ENCODE assay signal across 15 cellular contexts in genomic region chr17:5430413-5430999, GRCh38. TPM values are rescaled to one million over a fixed set of nuclear protein-coding genes. Genes with fewer than 3 reads are reported as not detected.
A peak's percentile ranks its signal among the peaks of the same experiment; 100 is the strongest.
DNase-seq lines count a peak whose midpoint lies in the region; ATAC-seq and TF ChIP-seq lines count a peak whose summit lies in the region.
"Had no signal": no experiment of that assay in that cellular context is flagged by ENCODE, and none has a peak within 500 bp of the region (broad histone marks: within the 10 kb centered on the region; RNA-seq: fewer than 3 reads in every experiment).

No MANE protein-coding gene starts in this region.

- H3K27ac Mint-ChIP-seq in WTC11 (peak overlapping the region; percentile 53; the same call in 1 of the 2 replicates), glutamatergic neuron (ENCODE audit: unreplicated experiment) (peak overlapping the region; percentile 64)
- H3K27ac Mint-ChIP-seq: T-helper 2 cell treated with Interferon-gamma antibody and Interleukin-4, amounts not matched to agents 5 μg/mL and 100 μg/mL, for 36 hours had no signal

- POLR2A ChIA-PET in WTC11 (lab: Charles Lee): interaction anchor here (0.6 to 1.1 kb wide), 4 partner anchors 11 to 1923 kb away, joined by 3 to 8 read pairs (median 4); partner anchors contain the start of genes DHX33, NUP88, PIMREG and RPAIN

- H3K27me3 Mint-ChIP-seq in WTC11 (ENCODE audit: low read depth) (no peaks in the 10 kb centered on the region), glutamatergic neuron (ENCODE audit: unreplicated experiment) (no peaks in the 10 kb centered on the region)

- H3K9me3 Mint-ChIP-seq in WTC11: no peaks in the 10 kb centered on the region
- H3K9me3 Mint-ChIP-seq in glutamatergic neuron (ENCODE audit: unreplicated experiment): no peaks in the 10 kb centered on the region
- H3K9me3 Mint-ChIP-seq: T-helper 2 cell treated with Interferon-gamma antibody and Interleukin-4, amounts not matched to agents 5 μg/mL and 100 μg/mL, for 36 hours had no signal

- H3K4me1 Mint-ChIP-seq in WTC11 (no peaks in the 10 kb centered on the region), glutamatergic neuron (ENCODE audit: low read depth, unreplicated experiment) (peaks cover 22% of the 10 kb centered on the region)

- H3K4me3 Mint-ChIP-seq in WTC11 (no peak overlapping the region), glutamatergic neuron (ENCODE audit: unreplicated experiment) (peak overlapping the region; percentile 47)
- H3K4me3 Mint-ChIP-seq: T-helper 2 cell treated with Interferon-gamma antibody and Interleukin-4, amounts not matched to agents 5 μg/mL and 100 μg/mL, for 36 hours had no signal

- peak overlapping the region; percentile 54 for H3K27ac ChIP-seq in 22Rv1
- H3K27ac ChIP-seq: heart left ventricle, tibial artery had no signal

- no peak overlapping the region for H3K4me3 ChIP-seq in foreskin fibroblast (ENCODE audit: low read depth in 1 of 2, low read length in 2 of 2)
- H3K4me3 ChIP-seq: heart left ventricle, tibial artery had no signal

- H3K36me3 Mint-ChIP-seq in WTC11 (peaks cover 84% of the 10 kb centered on the region), glutamatergic neuron (ENCODE audit: unreplicated experiment) (peaks cover 4% of the 10 kb centered on the region)

- DNase-seq in WTC11 (ENCODE audit: low spot score): no peak
- no peak for DNase-seq in glutamatergic neuron
- no peak for DNase-seq in NCI-H345 (lab: John Stamatoyannopoulos, UW)
- no peak for DNase-seq in foreskin fibroblast
- no peak for DNase-seq in activated CD4-positive, CD25-positive, alpha-beta regulatory T cell treated with anti-CD3 and anti-CD28 coated beads, Interleukin-2, amount 50 U/mL, for 72 hours
- DNase-seq: activated CD4-positive, alpha-beta T cell treated with anti-CD3 and anti-CD28 coated beads, Interleukin-2, amount 50 U/mL, for 1 hour; activated gamma-delta T cell; central memory CD4-positive, alpha-beta T cell; heart left ventricle; kidney glomerular epithelial cell; NCI-H2029; RPMI8226; tibial artery had no signal

- no peak for TF ChIP-seq CTCF in 22Rv1 (IDR thresholded peaks at IDR 0.05)
- no peak for TF ChIP-seq CTCF in WTC11 (IDR thresholded peaks at IDR 0.05)
- TF ChIP-seq CTCF in glutamatergic neuron (IDR thresholded peaks at IDR 0.05; ENCODE audit: partially characterized antibody, unreplicated experiment): no peak
- TF ChIP-seq CTCF in foreskin fibroblast (IDR thresholded peaks at IDR 0.05; ENCODE audit: low read depth, low read length): no peak

- CTCF ChIA-PET in WTC11 (lab: Charles Lee): interaction anchor here (0.6 to 4.2 kb wide), 6 partner anchors 8 to 134 kb away, joined by 3 to 31 read pairs (median 4); partner anchors contain the start of genes C1QBP, NUP88 and RPAIN

- no peak for ATAC-seq in WTC11
- ATAC-seq: heart left ventricle had no signal

TF ChIP-seq in WTC11, 78 proteins besides CTCF, POLR2A, EP300 and RAD21:
- TF ChIP-seq, protein P1, sequence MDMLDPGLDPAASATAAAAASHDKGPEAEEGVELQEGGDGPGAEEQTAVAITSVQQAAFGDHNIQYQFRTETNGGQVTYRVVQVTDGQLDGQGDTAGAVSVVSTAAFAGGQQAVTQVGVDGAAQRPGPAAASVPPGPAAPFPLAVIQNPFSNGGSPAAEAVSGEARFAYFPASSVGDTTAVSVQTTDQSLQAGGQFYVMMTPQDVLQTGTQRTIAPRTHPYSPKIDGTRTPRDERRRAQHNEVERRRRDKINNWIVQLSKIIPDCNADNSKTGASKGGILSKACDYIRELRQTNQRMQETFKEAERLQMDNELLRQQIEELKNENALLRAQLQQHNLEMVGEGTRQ (CRISPR knock-in tag; IDR thresholded peaks at IDR 0.05): no peak
- TF ChIP-seq, protein P2, sequence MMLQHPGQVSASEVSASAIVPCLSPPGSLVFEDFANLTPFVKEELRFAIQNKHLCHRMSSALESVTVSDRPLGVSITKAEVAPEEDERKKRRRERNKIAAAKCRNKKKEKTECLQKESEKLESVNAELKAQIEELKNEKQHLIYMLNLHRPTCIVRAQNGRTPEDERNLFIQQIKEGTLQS (CRISPR knock-in tag; conservative IDR thresholded peaks at IDR 0.05): no peak
- TF ChIP-seq ZNF121 (CRISPR knock-in tag; IDR thresholded peaks at IDR 0.05) (no peak), ZNF138 (CRISPR knock-in tag; conservative IDR thresholded peaks at IDR 0.05) (no peak), TEAD1 (CRISPR knock-in tag; IDR thresholded peaks at IDR 0.05) (no peak), CREM (CRISPR knock-in tag; IDR thresholded peaks at IDR 0.05) (no peak), HMGA2 (CRISPR knock-in tag; IDR thresholded peaks at IDR 0.05) (no peak), ZNF263 (CRISPR knock-in tag; IDR thresholded peaks at IDR 0.05; ENCODE audit: low read depth) (no peak), GABPB1 (CRISPR knock-in tag; IDR thresholded peaks at IDR 0.05) (no peak), NR2C2 (CRISPR knock-in tag; IDR thresholded peaks at IDR 0.05) (no peak), RORB (CRISPR knock-in tag; IDR thresholded peaks at IDR 0.05) (no peak), ZNF317 (CRISPR knock-in tag; IDR thresholded peaks at IDR 0.05; ENCODE audit: borderline replicate concordance, low read depth) (no peak), GTF2I (CRISPR knock-in tag; conservative IDR thresholded peaks at IDR 0.05) (no peak), NFATC4 (CRISPR knock-in tag; IDR thresholded peaks at IDR 0.05) (no peak), MXD4 (CRISPR knock-in tag; IDR thresholded peaks at IDR 0.05; ENCODE audit: borderline replicate concordance) (no peak), GRHL2 (CRISPR knock-in tag; IDR thresholded peaks at IDR 0.05; ENCODE audit: insufficient replicate concordance, severe bottlenecking) (no peak), ZNF281 (CRISPR knock-in tag; IDR thresholded peaks at IDR 0.05) (no peak), NR1H2 (CRISPR knock-in tag; IDR thresholded peaks at IDR 0.05) (no peak)
- TF ChIP-seq, protein P3, sequence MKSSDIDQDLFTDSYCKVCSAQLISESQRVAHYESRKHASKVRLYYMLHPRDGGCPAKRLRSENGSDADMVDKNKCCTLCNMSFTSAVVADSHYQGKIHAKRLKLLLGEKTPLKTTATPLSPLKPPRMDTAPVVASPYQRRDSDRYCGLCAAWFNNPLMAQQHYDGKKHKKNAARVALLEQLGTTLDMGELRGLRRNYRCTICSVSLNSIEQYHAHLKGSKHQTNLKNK (CRISPR knock-in tag; IDR thresholded peaks at IDR 0.05): no peak
- TF ChIP-seq, protein P4, sequence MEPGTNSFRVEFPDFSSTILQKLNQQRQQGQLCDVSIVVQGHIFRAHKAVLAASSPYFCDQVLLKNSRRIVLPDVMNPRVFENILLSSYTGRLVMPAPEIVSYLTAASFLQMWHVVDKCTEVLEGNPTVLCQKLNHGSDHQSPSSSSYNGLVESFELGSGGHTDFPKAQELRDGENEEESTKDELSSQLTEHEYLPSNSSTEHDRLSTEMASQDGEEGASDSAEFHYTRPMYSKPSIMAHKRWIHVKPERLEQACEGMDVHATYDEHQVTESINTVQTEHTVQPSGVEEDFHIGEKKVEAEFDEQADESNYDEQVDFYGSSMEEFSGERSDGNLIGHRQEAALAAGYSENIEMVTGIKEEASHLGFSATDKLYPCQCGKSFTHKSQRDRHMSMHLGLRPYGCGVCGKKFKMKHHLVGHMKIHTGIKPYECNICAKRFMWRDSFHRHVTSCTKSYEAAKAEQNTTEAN (CRISPR knock-in tag; IDR thresholded peaks at IDR 0.05): no peak

RNA-seq across cellular contexts. Expression of gene C1QBP, which starts 8.4 kb away (rescaled TPM):
- total RNA-seq in WTC11 (2021) (377 to 429 TPM (median 382 TPM) in 3 replicates), glutamatergic neuron (ENCODE audit: unreplicated experiment) (96.4 TPM)

RNA-seq across cellular contexts. Expression of gene RPAIN, which starts 10.5 kb away (rescaled TPM):
- total RNA-seq in WTC11 (2021) (67.8 to 69.9 TPM (median 68.4 TPM) in 3 replicates), glutamatergic neuron (ENCODE audit: unreplicated experiment) (168 TPM)

RNA-seq across cellular contexts. Expression of gene NUP88, which starts 11.0 kb away (rescaled TPM):
- total RNA-seq in WTC11 (2021): 63.0 to 87.7 TPM (median 65.4 TPM) in 3 replicates
- total RNA-seq in glutamatergic neuron (ENCODE audit: unreplicated experiment): 74.5 TPM

RNA-seq across cellular contexts. Expression of gene DHX33, which starts 38.3 kb away (rescaled TPM):
- total RNA-seq in WTC11 (2021) (46.1 to 56.3 TPM (median 47.9 TPM) in 3 replicates), glutamatergic neuron (ENCODE audit: unreplicated experiment) (23.9 TPM)

RNA-seq across cellular contexts. Expression of gene DERL2, which starts 55.5 kb away (rescaled TPM):
- 39.1 to 47.1 TPM (median 39.4 TPM) in 3 replicates for total RNA-seq in WTC11 (2021)
- 56.1 TPM for total RNA-seq in glutamatergic neuron (ENCODE audit: unreplicated experiment)
